8 cellular contexts compared by ENCODE assay signal in genomic region chr12:19439059-19440018, GRCh38. TPM values are rescaled to one million over a fixed set of nuclear protein-coding genes. Genes with fewer than 3 reads are reported as not detected.
DNase-seq lines count a peak whose midpoint lies in the region; TF ChIP-seq lines count a peak whose summit lies in the region.

TSS of gene AEBP2 (plus strand) at chr12:19439492. CDS start at chr12:19439700, 208 bp downstream.

- peaks cover 8% of the 10 kb centered on the region for H3K27me3 ChIP-seq in neural progenitor cell
- no peaks in the 10 kb centered on the region for H3K27me3 ChIP-seq in stomach smooth muscle (ENCODE audit: control insufficient read depth in 1 of 2, insufficient read depth in 2 of 2, low read length in 2 of 2)

- TF ChIP-seq CTCF in LNCaP clone FGC (IDR thresholded peaks at IDR 0.05; ENCODE audit: control insufficient read depth, extremely low read depth, insufficient read depth) (no peak), foreskin fibroblast (IDR thresholded peaks at IDR 0.05; ENCODE audit: low read depth, low read length) (no peak), neural progenitor cell (IDR thresholded peaks at IDR 0.05) (no peak)

- H3K9me3 Mint-ChIP-seq in neural progenitor cell, result peaks cover 2% of the 10 kb centered on the region

- peak within 1 kb of the TSS; percentile 100 for H3K4me3 Mint-ChIP-seq in neural progenitor cell

- peaks cover 41% of the 10 kb centered on the region for H3F3A ChIP-seq in neural progenitor cell (ENCODE audit: low read depth)

- H3K4me2 ChIP-seq in neural progenitor cell, result peak within 1 kb of the TSS; percentile 91

- peaks cover 8% of the 10 kb centered on the region for H3K27me3 Mint-ChIP-seq in neural progenitor cell (ENCODE audit: insufficient read depth, low read depth)

- H3K79me2 ChIP-seq in neural progenitor cell (ENCODE audit: low read depth), result peaks cover 47% of the 10 kb centered on the region

- H3K27ac ChIP-seq in neural progenitor cell, result peak within 1 kb of the TSS; percentile 61
- H3K27ac ChIP-seq in stomach smooth muscle (ENCODE audit: low read length), result peak within 1 kb of the TSS; percentile 90

- H3K36me3 ChIP-seq in neural progenitor cell, result peaks cover 6% of the 10 kb centered on the region
- no peaks in the 10 kb centered on the region for H3K36me3 ChIP-seq in stomach smooth muscle (ENCODE audit: control insufficient read depth in 2 of 2, insufficient read depth in 2 of 2, low read length in 2 of 2)

- peak; percentile 86 for DNase-seq in ELF-1 (ENCODE audit: low read depth, low spot score)
- peak; percentile 92 for DNase-seq in H4 (ENCODE audit: low spot score)
- DNase-seq in LNCaP clone FGC (ENCODE audit: low read depth), result peak; percentile 83
- DNase-seq in SIG-M5 treated with dmso at 0.1 percent for 504 hours (lab: John Stamatoyannopoulos, UW; ENCODE audit: unreplicated experiment), result peak; percentile 84
- peak; percentile 92 for DNase-seq in activated gamma-delta T cell treated with Interleukin-2 at 50 U/mL for 16 hours
- peak; percentile 98 to 99 for DNase-seq in foreskin fibroblast
- DNase-seq in neural progenitor cell (ENCODE audit: low spot score), result peak; percentile 92

- peaks cover 18% of the 10 kb centered on the region for H3K36me3 Mint-ChIP-seq in neural progenitor cell

- peak within 1 kb of the TSS; percentile 15 for H2AFZ ChIP-seq in neural progenitor cell (replicated peaks)

- peaks cover 39% of the 10 kb centered on the region for H4K20me1 ChIP-seq in neural progenitor cell (ENCODE audit: low read depth)

- H3K4me1 ChIP-seq in neural progenitor cell, result peaks cover 31% of the 10 kb centered on the region
- H3K4me1 ChIP-seq in stomach smooth muscle (ENCODE audit: control insufficient read depth, insufficient read depth, low read length), result peaks cover 1% of the 10 kb centered on the region

- peaks cover 20% of the 10 kb centered on the region for H3K4me1 Mint-ChIP-seq in neural progenitor cell

- no peaks in the 10 kb centered on the region for H3K9me3 ChIP-seq in neural progenitor cell (ENCODE audit: low read depth)
- H3K9me3 ChIP-seq in stomach smooth muscle (ENCODE audit: control insufficient read depth in 2 of 2, low read length in 2 of 2), result no peaks in the 10 kb centered on the region

- H3K9ac ChIP-seq in neural progenitor cell (peak within 1 kb of the TSS; percentile 87), stomach smooth muscle (ENCODE audit: low read length in 2 of 2) (peak within 1 kb of the TSS; percentile 90 to 94)

- peak within 1 kb of the TSS; percentile 95 for H3K27ac Mint-ChIP-seq in neural progenitor cell

- H3K4me3 ChIP-seq in LNCaP clone FGC (ENCODE audit: low read depth, low read length) (peak within 1 kb of the TSS; percentile 91), foreskin fibroblast (ENCODE audit: low read depth in 1 of 2, low read length in 2 of 2) (peak within 1 kb of the TSS; percentile 66 to 82), neural progenitor cell (peak within 1 kb of the TSS; percentile 84), stomach smooth muscle (ENCODE audit: low read length in 2 of 2) (peak within 1 kb of the TSS; percentile 74 to 90)

RNA-seq across cellular contexts. Expression of gene AEBP2, which starts in this region (rescaled TPM):
- total RNA-seq in H4 (2014; rRNA removed; shearing (Covaris generic)), result 7.4 and 7.7 TPM in 2 replicates
- 22.6 and 34.0 TPM in 2 replicates for total RNA-seq in neural progenitor cell (ENCODE audit: low replicate concordance)

Comparison
In these comparisons a context has a peak if more than half of its experiments do, and no peak if none do; other contexts are left out.
1. Peak in every context shown above with its lines: DNase-seq, H3K4me3 ChIP-seq and H3K27ac ChIP-seq.